ENCODE assay signal across 1 cellular context in the genomic region with DNA sequence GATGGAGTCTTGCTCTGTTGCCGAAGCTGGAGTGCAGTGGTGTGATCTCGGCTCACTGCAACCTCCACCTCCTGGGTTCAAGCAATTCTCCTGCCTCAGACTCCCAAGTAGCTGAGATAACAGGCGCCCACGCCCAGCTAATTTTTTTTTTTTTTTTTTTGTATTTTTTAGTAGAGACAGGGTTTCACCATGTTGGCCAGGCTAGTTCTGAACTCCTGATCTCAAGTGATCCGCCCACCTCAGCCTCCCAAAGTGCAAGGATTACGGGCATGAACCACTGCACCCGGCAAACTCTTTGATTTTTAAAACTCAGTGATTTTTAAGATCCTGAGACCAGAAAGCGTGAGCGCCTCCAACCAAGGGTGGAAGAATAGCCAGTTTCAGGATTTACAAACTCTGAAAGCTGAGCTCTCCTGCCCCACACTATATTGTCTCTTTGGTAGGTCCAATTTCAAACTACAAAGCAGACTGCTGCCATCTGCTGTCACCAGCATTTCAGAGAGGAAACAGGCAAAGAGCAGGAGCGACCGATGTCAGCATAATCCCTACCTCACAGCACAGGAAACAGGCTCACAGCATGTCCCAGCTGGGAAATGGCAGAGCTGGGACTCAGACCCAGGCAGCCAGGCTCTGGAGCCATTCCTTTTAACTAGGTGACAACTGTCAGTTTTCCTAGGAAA.
TF ChIP-seq lines count a peak whose summit lies in the region.

No MANE protein-coding gene starts in this region.

TF ChIP-seq in endothelial cell of umbilical vein, 7 proteins besides CTCF, POLR2A, EP300 and RAD21:
- TF ChIP-seq FOS (IDR thresholded peaks at IDR 0.05; ENCODE audit: borderline replicate concordance, insufficient read depth, low read length) (no peak), POLR2AphosphoS5 (IDR thresholded peaks at IDR 0.05; ENCODE audit: insufficient read depth, low read depth, low read length) (no peak), JUN (IDR thresholded peaks at IDR 0.05; ENCODE audit: borderline replicate concordance, insufficient read depth, insufficient read length, low read depth) (no peak), MAX (IDR thresholded peaks at IDR 0.05; ENCODE audit: insufficient read depth, insufficient read length) (no peak), MYC (IDR thresholded peaks at IDR 0.05; ENCODE audit: low read depth, low read length) (no peak), EZH2 (IDR thresholded peaks at IDR 0.05; ENCODE audit: borderline replicate concordance, low read depth, low read length, severe bottlenecking) (no peak), GATA2 (IDR thresholded peaks at IDR 0.05; ENCODE audit: insufficient read depth, insufficient read length, low read depth, low read length) (no peak)
TF ChIP-seq in endothelial cell of umbilical vein: peak in this region for 0.
